Comparison of ENCODE assay signal across 8 cellular contexts in the genomic region with DNA sequence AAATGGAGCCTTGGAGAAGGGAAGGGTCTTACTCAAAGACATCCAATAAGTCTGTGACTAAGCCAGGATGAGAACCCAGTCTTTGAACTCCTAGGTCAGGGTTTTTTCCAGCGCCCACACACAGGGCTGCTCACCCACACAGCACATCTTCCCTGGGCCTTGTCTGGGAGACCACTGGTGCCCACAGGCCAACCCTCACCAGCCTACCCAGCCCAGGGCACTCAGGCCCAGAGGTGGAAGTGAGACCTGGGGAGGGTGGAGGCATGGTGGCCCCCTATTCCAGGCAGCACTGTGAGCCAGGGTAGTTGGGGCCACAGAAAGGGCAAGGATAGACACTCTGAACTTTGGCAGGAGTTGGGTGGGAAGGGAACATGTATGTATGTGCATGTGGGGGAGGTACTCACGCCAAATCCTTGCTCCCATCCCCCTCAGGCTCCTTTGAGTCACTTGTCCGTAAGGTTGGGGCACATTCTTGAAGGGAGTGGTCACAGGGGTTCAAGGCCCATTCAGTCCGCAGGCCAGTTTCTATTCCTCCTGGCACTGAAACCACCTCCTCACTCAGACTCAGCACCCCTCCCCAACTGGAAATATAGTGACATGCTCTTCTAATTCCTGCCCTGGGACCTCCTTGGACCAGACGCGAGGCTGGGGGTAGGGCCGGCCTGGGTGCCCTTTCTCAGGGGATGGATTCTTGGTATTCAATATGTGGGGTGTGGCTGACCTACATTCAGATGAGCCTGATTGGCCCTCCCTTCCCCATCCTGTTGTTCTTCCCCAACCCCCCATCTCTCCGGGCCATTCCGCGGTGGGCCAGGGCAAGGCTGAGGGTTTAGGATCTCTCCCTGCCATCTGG.
A peak's percentile ranks its signal among the peaks of the same experiment; 100 is the strongest.
DNase-seq lines count a peak whose midpoint lies in the region; ATAC-seq lines count a peak whose summit lies in the region.

No MANE protein-coding gene starts in this region.

- H3K4me1 Mint-ChIP-seq in activated T-cell treated with anti-CD3 and anti-CD28 coated beads, Interleukin-2, amount 50 U/mL, for 24 hours (ENCODE audit: low read depth) = peaks cover 13% of the 10 kb centered on the region
- H3K4me1 Mint-ChIP-seq in effector memory CD8-positive, alpha-beta T cell (ENCODE audit: low read depth in 2 of 2) = peaks cover 6 to 8% of the 10 kb centered on the region in 2 donors

- no peaks in the 10 kb centered on the region for H3K36me3 Mint-ChIP-seq in activated T-cell treated with anti-CD3 and anti-CD28 coated beads, Interleukin-2, amount 50 U/mL, for 24 hours (ENCODE audit: low read depth)
- H3K36me3 Mint-ChIP-seq in effector memory CD8-positive, alpha-beta T cell (ENCODE audit: insufficient read depth) = no peaks in the 10 kb centered on the region

- peaks cover 3% of the 10 kb centered on the region for H3K27me3 Mint-ChIP-seq in activated T-cell treated with anti-CD3 and anti-CD28 coated beads, Interleukin-2, amount 50 U/mL, for 24 hours
- peaks cover 5 to 18% of the 10 kb centered on the region in 2 donors for H3K27me3 Mint-ChIP-seq in effector memory CD8-positive, alpha-beta T cell

- peak overlapping the region; percentile 30 for H3K4me3 Mint-ChIP-seq in activated T-cell treated with anti-CD3 and anti-CD28 coated beads, Interleukin-2, amount 50 U/mL, for 24 hours
- peak overlapping the region; percentile 63 to 68 for H3K4me3 Mint-ChIP-seq in effector memory CD8-positive, alpha-beta T cell

- DNase-seq in activated T-cell treated with anti-CD3 and anti-CD28 coated beads, Interleukin-2, amount 50 U/mL, for 24 hours = no peak
- no peak for DNase-seq in activated T-cell treated with anti-CD3 and anti-CD28 coated beads, Interleukin-2, amount 50 U/mL, for 48 hours
- no peak for DNase-seq in effector memory CD8-positive, alpha-beta T cell
- DNase-seq in stimulated activated naive CD8-positive, alpha-beta T cell treated with anti-CD3 and anti-CD28 coated beads, Interleukin-15, Interleukin-2, amounts not matched to agents 100 U/mL and 50 U/mL, for 24 hours = no peak
- DNase-seq in NCI-H1105 (lab: John Stamatoyannopoulos, UW) (no peak), AML-193 (lab: John Stamatoyannopoulos, UW) (no peak), germinal center (ENCODE audit: low spot score) (no peak)

- H3K27ac Mint-ChIP-seq in activated T-cell treated with anti-CD3 and anti-CD28 coated beads, Interleukin-2, amount 50 U/mL, for 24 hours = no peak overlapping the region
- H3K27ac Mint-ChIP-seq in effector memory CD8-positive, alpha-beta T cell = no peak overlapping the region

- H3K9me3 Mint-ChIP-seq in activated T-cell treated with anti-CD3 and anti-CD28 coated beads, Interleukin-2, amount 50 U/mL, for 24 hours = no peaks in the 10 kb centered on the region
- H3K9me3 Mint-ChIP-seq in effector memory CD8-positive, alpha-beta T cell = no peaks in the 10 kb centered on the region

- ATAC-seq in HG03439 (IDR thresholded peaks at IDR 0.05; ENCODE audit: unreplicated experiment) = peak; percentile 5
- ATAC-seq in effector memory CD8-positive, alpha-beta T cell (replicated peaks) = peak; percentile 44
- ATAC-seq in stimulated activated naive CD8-positive, alpha-beta T cell treated with anti-CD3 and anti-CD28 coated beads, Interleukin-15, Interleukin-2, amounts not matched to agents 100 U/mL and 50 U/mL, for 24 hours = peak; percentile 7
